In genomic region chr13:21670006-21670882, GRCh38 we compare ENCODE assay signal across 8 cellular contexts. TPM values are rescaled to one million over a fixed set of nuclear protein-coding genes. Genes with fewer than 3 reads are reported as not detected.
DNase-seq lines count a peak whose midpoint lies in the region; ATAC-seq, FAIRE-seq and TF ChIP-seq lines count a peak whose summit lies in the region.

No MANE protein-coding gene starts in this region.

- FAIRE-seq in endothelial cell of umbilical vein (lab: Jason Lieb, UNC) = peak; percentile 56

- H2AFZ ChIP-seq in endothelial cell of umbilical vein (ENCODE audit: low read depth, low read length) = peak overlapping the region; percentile 81

- H3K27ac ChIP-seq in endothelial cell of umbilical vein (ENCODE audit: insufficient read depth, low read depth, low read length) = no peak overlapping the region
- H3K27ac ChIP-seq in mucosa of rectum (ENCODE audit: low read depth in 2 of 2, low read length in 2 of 2) = peak overlapping the region in 1 of 2 donors; percentile 56
- no peak overlapping the region for H3K27ac ChIP-seq in subcutaneous abdominal adipose tissue (ENCODE audit: low read depth, low read length)

- peak; percentile 63 for DNase-seq in NK-92 treated with Interleukin-12 subunit alpha and Interleukin-12 subunit beta, amount 100 ng/mL, for 24 hours (lab: John Stamatoyannopoulos, UW)
- DNase-seq in NK-92 (lab: John Stamatoyannopoulos, UW; ENCODE audit: unreplicated experiment) = no peak
- DNase-seq in NCI-H345 treated with DMSO at 0.1 percent for 48 hours (lab: John Stamatoyannopoulos, UW; ENCODE audit: unreplicated experiment) = peak; percentile 49
- peak; percentile 89 for DNase-seq in activated CD8-positive, alpha-beta memory T cell treated with anti-CD3 and anti-CD28 coated beads for 24 hours
- DNase-seq in endothelial cell of umbilical vein (ENCODE audit: low read depth, low spot score) = peak; percentile 54

- peaks cover 19% of the 10 kb centered on the region for H3K4me1 ChIP-seq in endothelial cell of umbilical vein (ENCODE audit: control insufficient read depth, extremely low read depth, insufficient read depth, low read length)
- peaks cover 24 to 37% of the 10 kb centered on the region in 2 donors for H3K4me1 ChIP-seq in mucosa of rectum (ENCODE audit: control insufficient read depth in 2 of 2, insufficient read depth in 2 of 2, low read length in 2 of 2)
- H3K4me1 ChIP-seq in subcutaneous abdominal adipose tissue (ENCODE audit: control insufficient read depth in 5 of 5, insufficient read depth in 5 of 5, low read length in 5 of 5) = peaks cover 3 to 63% (median 59%) of the 10 kb centered on the region in 5 donors

- dilution Hi-C loops in endothelial cell of umbilical vein (cut with MboI; ENCODE audit: extremely low pct_ligation_motif_present, low sequenced_read_pairs) = no loop called here

- no peaks in the 10 kb centered on the region for H3K9me1 ChIP-seq in endothelial cell of umbilical vein (replicated peaks; ENCODE audit: control insufficient read depth, extremely low read depth, insufficient read depth, low read length)

- POLR2A ChIA-PET in endothelial cell of umbilical vein (lab: Charles Lee) = no interaction called here

- H3K27me3 ChIP-seq in endothelial cell of umbilical vein (ENCODE audit: control insufficient read depth in 2 of 2, insufficient read depth in 2 of 2, low read length in 2 of 2) = peaks cover 41 to 66% of the 10 kb centered on the region in 2 experiments
- H3K27me3 ChIP-seq in mucosa of rectum (ENCODE audit: control insufficient read depth in 2 of 2, insufficient read depth in 2 of 2, low read length in 2 of 2) = peaks cover 0 to 9% of the 10 kb centered on the region in 2 donors
- peaks cover 15 to 47% (median 27%) of the 10 kb centered on the region in 5 donors for H3K27me3 ChIP-seq in subcutaneous abdominal adipose tissue (ENCODE audit: control insufficient read depth in 5 of 5, insufficient read depth in 4 of 5, low read length in 5 of 5)

- no peaks in the 10 kb centered on the region for H3K79me2 ChIP-seq in endothelial cell of umbilical vein (ENCODE audit: control insufficient read depth, insufficient read depth, low read length)

- ATAC-seq in HG02884 (IDR thresholded peaks at IDR 0.05; ENCODE audit: unreplicated experiment) = peak; percentile 1

- peak in 1 of 2 donors; percentile 38 for TF ChIP-seq CTCF in endothelial cell of umbilical vein (IDR thresholded peaks at IDR 0.05; ENCODE audit: extremely low read depth in 1 of 2, insufficient read depth in 1 of 2, low read depth in 1 of 2, low read length in 2 of 2)

- no TSS peak for BruUV-seq in endothelial cell of umbilical vein (replicated peaks; lab: Mats Ljungman, UMichigan)

- no peak for TF ChIP-seq POLR2A in endothelial cell of umbilical vein (IDR thresholded peaks at IDR 0.05; ENCODE audit: low read depth, low read length)

- H3K9ac ChIP-seq in endothelial cell of umbilical vein (replicated peaks; ENCODE audit: extremely low read depth, insufficient read depth, low read length) (no peak overlapping the region), mucosa of rectum (ENCODE audit: low read depth in 1 of 2, low read length in 2 of 2) (peak overlapping the region; percentile 38 to 57), subcutaneous abdominal adipose tissue (ENCODE audit: low read length in 5 of 5) (no peak overlapping the region)

- H3K4me3 ChIP-seq in endothelial cell of umbilical vein (replicated peaks in 1 of 3; ENCODE audit: insufficient read depth in 1 of 3, low read depth in 1 of 3, low read length in 3 of 3) = peak overlapping the region; percentile 23 to 34 (median 32)
- H3K4me3 ChIP-seq in mucosa of rectum (ENCODE audit: low read length in 2 of 2) = peak overlapping the region; percentile 75 to 76
- peak overlapping the region; percentile 73 to 88 (median 80) for H3K4me3 ChIP-seq in subcutaneous abdominal adipose tissue (ENCODE audit: low read depth in 1 of 5, low read length in 5 of 5)

- peak overlapping the region; percentile 62 for H3K4me2 ChIP-seq in endothelial cell of umbilical vein (ENCODE audit: insufficient read depth, low read length)

- no peaks in the 10 kb centered on the region for H4K20me1 ChIP-seq in endothelial cell of umbilical vein (replicated peaks; ENCODE audit: control insufficient read depth, extremely low read depth, insufficient read depth, low read length)

- CTCF ChIA-PET in endothelial cell of umbilical vein (lab: Charles Lee) = interaction anchor here (1.3 to 4.0 kb wide), 3 partner anchors 11 to 1350 kb away, joined by 3 to 27 read pairs (median 3); no protein-coding TSS in a partner anchor

- no peaks in the 10 kb centered on the region for H3K9me3 ChIP-seq in endothelial cell of umbilical vein (replicated peaks; ENCODE audit: control insufficient read depth, insufficient read depth, low read length)
- peaks cover 0 to 2% of the 10 kb centered on the region in 2 donors for H3K9me3 ChIP-seq in mucosa of rectum (ENCODE audit: control insufficient read depth in 2 of 2, low read length in 2 of 2)
- H3K9me3 ChIP-seq in subcutaneous abdominal adipose tissue (ENCODE audit: control insufficient read depth in 5 of 5, low read length in 5 of 5) = no peaks in the 10 kb centered on the region

- intact Hi-C loops in endothelial cell of umbilical vein (cut with micrococcal nuclease) = loop anchor here (2.0 to 5.0 kb wide), 2 partner anchors 67 to 373 kb away; no protein-coding TSS in a partner anchor

- H3K36me3 ChIP-seq in endothelial cell of umbilical vein (ENCODE audit: control insufficient read depth in 2 of 2, extremely low read depth in 1 of 2, insufficient read depth in 2 of 2, low read length in 2 of 2) (no peaks in the 10 kb centered on the region), mucosa of rectum (ENCODE audit: control insufficient read depth in 2 of 2, insufficient read depth in 2 of 2, low read length in 2 of 2) (no peaks in the 10 kb centered on the region), subcutaneous abdominal adipose tissue (ENCODE audit: control insufficient read depth in 5 of 5, insufficient read depth in 5 of 5, low read length in 5 of 5) (no peaks in the 10 kb centered on the region)

TF ChIP-seq in endothelial cell of umbilical vein, 7 proteins besides CTCF, POLR2A, EP300 and RAD21:
- TF ChIP-seq MAX (IDR thresholded peaks at IDR 0.05; ENCODE audit: insufficient read depth, insufficient read length) = no peak
- no peak for TF ChIP-seq FOS (IDR thresholded peaks at IDR 0.05; ENCODE audit: borderline replicate concordance, insufficient read depth, low read length)
- TF ChIP-seq POLR2AphosphoS5 (IDR thresholded peaks at IDR 0.05; ENCODE audit: insufficient read depth, low read depth, low read length) = no peak
- no peak for TF ChIP-seq JUN (IDR thresholded peaks at IDR 0.05; ENCODE audit: borderline replicate concordance, insufficient read depth, insufficient read length, low read depth)
- no peak for TF ChIP-seq MYC (IDR thresholded peaks at IDR 0.05; ENCODE audit: low read depth, low read length)

RNA-seq across cellular contexts. Expression of gene FGF9, which starts 0.6 kb away (rescaled TPM):
- total RNA-seq in endothelial cell of umbilical vein = not detected in 2 replicates
- polyA plus RNA-seq in endothelial cell of umbilical vein = not detected in 2 replicates
- not detected in 2 replicates for polyA plus RNA-seq in endothelial cell of umbilical vein (2011; cell fraction: cytosol; rRNA removed)
- not detected in 2 replicates for polyA plus RNA-seq in endothelial cell of umbilical vein (2011; cell fraction: nucleus; rRNA removed)
- not detected in 2 replicates for polyA plus RNA-seq in endothelial cell of umbilical vein (2012)
- 0.17 TPM in 1 of 2 replicates, not detected in the other for polyA minus RNA-seq in endothelial cell of umbilical vein
- polyA minus RNA-seq in endothelial cell of umbilical vein (2011; cell fraction: cytosol; rRNA and poly(A)+ RNA removed) = not detected
- polyA minus RNA-seq in endothelial cell of umbilical vein (2011; cell fraction: nucleus; rRNA and poly(A)+ RNA removed) = not detected in 2 replicates

Comparison
In these comparisons a context has a peak if more than half of its experiments do, and no peak if none do; other contexts are left out.
1. H3K9ac ChIP-seq: peak in mucosa of rectum (2 of 2); none in endothelial cell of umbilical vein (single experiment) and subcutaneous abdominal adipose tissue (0 of 5).
2. Peak in every context shown above with its lines, with median percentiles within 50 percentile points of each other: H3K4me3 ChIP-seq.